Comparison of ENCODE assay signal across 17 cellular contexts in the genomic region with DNA sequence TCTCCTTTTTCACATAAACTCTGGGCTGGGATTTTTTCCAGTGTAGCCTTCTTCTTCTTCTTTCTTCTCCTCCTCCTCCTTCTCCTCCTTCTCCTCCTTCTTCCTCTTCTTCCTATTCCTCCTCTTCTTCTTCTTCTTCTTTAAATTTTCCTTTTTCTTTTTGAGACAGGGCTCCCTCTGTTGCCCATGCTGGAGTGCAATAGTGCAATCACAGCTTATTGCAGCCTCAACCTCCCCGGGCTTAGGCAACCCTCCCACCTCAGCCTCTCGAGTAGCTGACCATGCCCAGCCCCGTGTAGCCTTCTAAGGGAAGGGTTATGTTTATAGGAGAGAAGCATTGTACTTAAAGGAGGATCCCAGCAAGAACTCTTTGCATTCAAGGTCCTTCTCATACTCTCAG. TPM values are rescaled to one million over a fixed set of nuclear protein-coding genes. Genes with fewer than 3 reads are reported as not detected.
"Had no signal": no experiment of that assay in that cellular context is flagged by ENCODE, and none has a peak within 500 bp of the region (broad histone marks: within the 10 kb centered on the region; RNA-seq: fewer than 3 reads in every experiment).

No MANE protein-coding gene starts in this region.

- H3K9me3 ChIP-seq: gastroesophageal sphincter, left ventricle myocardium inferior, pancreas, tibial artery had no signal

- H3K27me3 ChIP-seq: gastroesophageal sphincter, pancreas, tibial artery had no signal

- H3K4me3 Mint-ChIP-seq: activated naive CD8-positive, alpha-beta T cell treated with anti-CD3 and anti-CD28 coated beads, Interleukin-2, amount 50 U/mL, for 24 hours; activated T-helper 1 cell treated with anti-CD3 and anti-CD28 coated beads, Interleukin-12 subunit alpha, Interleukin-12 subunit beta, Interleukin-2, Interleukin-4 antibody, amounts not matched to agents 30 ng/mL and 10 ng/mL and 1 ng/mL, durations not matched to agents 14 hours and 24 hours and 36 hours; naive thymus-derived CD4-positive, alpha-beta T cell; stimulated activated effector memory CD8-positive, alpha-beta T cell treated with anti-CD3 and anti-CD28 coated beads, Interleukin-12 subunit alpha, Interleukin-12 subunit beta, amount 100 ng/mL, for 72 hours had no signal

- H3K9me3 Mint-ChIP-seq: activated naive CD8-positive, alpha-beta T cell treated with anti-CD3 and anti-CD28 coated beads, Interleukin-2, amount 50 U/mL, for 24 hours; activated T-helper 1 cell treated with anti-CD3 and anti-CD28 coated beads, Interleukin-12 subunit alpha, Interleukin-12 subunit beta, Interleukin-2, Interleukin-4 antibody, amounts not matched to agents 30 ng/mL and 10 ng/mL and 1 ng/mL, durations not matched to agents 14 hours and 24 hours and 36 hours; naive thymus-derived CD4-positive, alpha-beta T cell; stimulated activated effector memory CD8-positive, alpha-beta T cell treated with anti-CD3 and anti-CD28 coated beads, Interleukin-12 subunit alpha, Interleukin-12 subunit beta, amount 100 ng/mL, for 72 hours had no signal

- ATAC-seq: activated naive CD8-positive, alpha-beta T cell treated with anti-CD3 and anti-CD28 coated beads, Interleukin-2, amount 50 U/mL, for 24 hours; gastroesophageal sphincter; naive thymus-derived CD4-positive, alpha-beta T cell; pancreas; stimulated activated effector memory CD8-positive, alpha-beta T cell treated with anti-CD3 and anti-CD28 coated beads, Interleukin-12 subunit alpha, Interleukin-12 subunit beta, amount 100 ng/mL, for 72 hours had no signal

- DNase-seq: activated CD4-positive, CD25-positive, alpha-beta regulatory T cell treated with anti-CD3 and anti-CD28 coated beads, Interleukin-2, amount 50 U/mL, for 72 hours; activated naive CD4-positive, alpha-beta T cell; activated naive CD8-positive, alpha-beta T cell treated with anti-CD3 and anti-CD28 coated beads, Interleukin-2, amount 50 U/mL, for 24 hours; aorta; erythroblast; islet precursor cell; left ventricle myocardium inferior; naive thymus-derived CD4-positive, alpha-beta T cell; pancreas; stimulated activated CD4-positive, alpha-beta T cell treated with anti-CD3 and anti-CD28 coated beads, Interleukin-12 subunit alpha, Interleukin-12 subunit beta, amount 100 ng/mL, for 4 hours; stimulated activated CD4-positive, alpha-beta T cell treated with anti-CD3 and anti-CD28 coated beads, Interleukin-2, amount 100 ng/mL, for 24 hours; T-helper 9 cell; tibial artery had no signal

- FAIRE-seq: bronchial epithelial cell, pancreas had no signal

- H3K4me1 ChIP-seq: gastroesophageal sphincter, pancreas, tibial artery had no signal

- H3K27ac Mint-ChIP-seq: activated naive CD8-positive, alpha-beta T cell treated with anti-CD3 and anti-CD28 coated beads, Interleukin-2, amount 50 U/mL, for 24 hours; activated T-helper 1 cell treated with anti-CD3 and anti-CD28 coated beads, Interleukin-12 subunit alpha, Interleukin-12 subunit beta, Interleukin-2, Interleukin-4 antibody, amounts not matched to agents 30 ng/mL and 10 ng/mL and 1 ng/mL, durations not matched to agents 14 hours and 24 hours and 36 hours; naive thymus-derived CD4-positive, alpha-beta T cell; stimulated activated effector memory CD8-positive, alpha-beta T cell treated with anti-CD3 and anti-CD28 coated beads, Interleukin-12 subunit alpha, Interleukin-12 subunit beta, amount 100 ng/mL, for 72 hours had no signal

- H3K4me1 Mint-ChIP-seq: stimulated activated effector memory CD8-positive, alpha-beta T cell treated with anti-CD3 and anti-CD28 coated beads, Interleukin-12 subunit alpha, Interleukin-12 subunit beta, amount 100 ng/mL, for 72 hours had no signal

- H3K36me3 ChIP-seq: gastroesophageal sphincter, left ventricle myocardium inferior, pancreas, tibial artery had no signal

- H3K27ac ChIP-seq: gastroesophageal sphincter, left ventricle myocardium inferior, pancreas, tibial artery had no signal

- H3K4me3 ChIP-seq: gastroesophageal sphincter, left ventricle myocardium inferior, pancreas, tibial artery had no signal

RNA-seq across cellular contexts. Expression of gene MYO1E, which starts 24.0 kb away (rescaled TPM):
- polyA plus RNA-seq: naive thymus-derived CD4-positive, alpha-beta T cell had no signal

RNA-seq across cellular contexts. Expression of gene FAM81A, which starts 41.3 kb away (rescaled TPM):
- polyA plus RNA-seq: naive thymus-derived CD4-positive, alpha-beta T cell had no signal
